In the genomic region with DNA sequence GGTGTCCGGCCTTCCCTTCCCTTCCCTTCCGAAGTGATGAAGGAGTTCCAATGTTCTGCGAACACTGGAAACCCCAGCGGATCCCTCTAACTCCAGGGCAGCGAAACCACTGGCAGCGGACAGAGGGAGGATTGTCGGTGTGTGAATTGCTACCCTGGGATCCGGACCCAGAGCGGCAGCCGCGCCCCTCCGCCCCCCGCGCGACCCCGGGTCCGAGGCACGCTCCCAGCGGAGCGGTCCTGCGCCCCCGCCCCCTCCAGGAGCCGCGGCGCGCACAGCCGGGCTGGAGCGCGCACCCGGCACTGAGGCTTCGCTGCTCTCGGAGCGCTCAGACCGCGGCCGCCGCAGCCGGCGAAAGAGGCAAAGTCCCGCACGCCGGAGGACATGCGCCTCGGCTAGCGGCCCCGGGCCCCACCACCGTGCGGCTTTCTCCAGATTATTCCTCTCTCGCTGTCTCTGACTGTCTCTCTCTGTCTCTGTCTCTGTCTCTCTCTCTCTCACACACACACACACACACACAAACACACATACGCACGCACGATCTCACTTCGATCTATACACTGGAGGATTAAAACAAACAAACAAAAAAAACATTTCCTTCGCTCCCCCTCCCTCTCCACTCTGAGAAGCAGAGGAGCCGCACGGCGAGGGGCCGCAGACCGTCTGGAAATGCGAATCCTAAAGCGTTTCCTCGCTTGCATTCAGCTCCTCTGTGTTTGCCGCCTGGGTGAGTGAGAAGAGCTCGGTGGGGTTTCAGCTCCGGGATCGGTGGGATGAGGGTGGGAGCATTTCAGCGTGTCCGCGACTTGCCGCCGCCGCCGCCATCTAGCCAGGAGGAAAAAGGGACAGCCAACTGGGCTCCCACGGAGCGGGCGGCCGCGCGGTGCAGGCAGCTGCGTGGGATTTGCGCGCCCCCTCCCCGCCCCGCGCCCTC, we compare ENCODE assay signal across 8 cellular contexts. TPM values are rescaled to one million over a fixed set of nuclear protein-coding genes. Genes with fewer than 3 reads are reported as not detected.
DNase-seq lines count a peak whose midpoint lies in the region; ATAC-seq, FAIRE-seq and TF ChIP-seq lines count a peak whose summit lies in the region.

A gene (plus strand): TSS at position 331 of the 934 bp plus-strand sequence. CDS start 339 bp downstream, at position 670.

- H3K27ac Mint-ChIP-seq in stimulated activated effector memory CD8-positive, alpha-beta T cell treated with anti-CD3 and anti-CD28 coated beads, Interleukin-12 subunit alpha, Interleukin-12 subunit beta, amount 100 ng/mL, for 72 hours: no peak within 1 kb of the TSS

- H3K9ac ChIP-seq in keratinocyte (ENCODE audit: control insufficient read depth, extremely low read depth, insufficient read depth, low read length): peak within 1 kb of the TSS; percentile 93

- H3K36me3 ChIP-seq in bronchial epithelial cell (ENCODE audit: control insufficient read depth, insufficient read depth, low read length): no peaks in the 10 kb centered on the region
- H3K36me3 ChIP-seq in keratinocyte (ENCODE audit: control insufficient read depth in 2 of 2, extremely low read depth in 1 of 2, insufficient read depth in 2 of 2, low read length in 2 of 2): no peaks in the 10 kb centered on the region

- peaks cover 20% of the 10 kb centered on the region for H3K79me2 ChIP-seq in keratinocyte (ENCODE audit: control insufficient read depth, insufficient read depth, low read length)

- H3K27ac ChIP-seq in keratinocyte (ENCODE audit: control insufficient read depth, insufficient read depth, low read length): peak within 1 kb of the TSS; percentile 80

- H3K4me3 Mint-ChIP-seq in stimulated activated effector memory CD8-positive, alpha-beta T cell treated with anti-CD3 and anti-CD28 coated beads, Interleukin-12 subunit alpha, Interleukin-12 subunit beta, amount 100 ng/mL, for 72 hours: no peak within 1 kb of the TSS

- no peaks in the 10 kb centered on the region for H3K9me3 ChIP-seq in keratinocyte (ENCODE audit: control insufficient read depth, low read depth, low read length)

- no peaks in the 10 kb centered on the region for H3K9me3 Mint-ChIP-seq in stimulated activated effector memory CD8-positive, alpha-beta T cell treated with anti-CD3 and anti-CD28 coated beads, Interleukin-12 subunit alpha, Interleukin-12 subunit beta, amount 100 ng/mL, for 72 hours

- no peaks in the 10 kb centered on the region for H4K20me1 ChIP-seq in keratinocyte (ENCODE audit: control insufficient read depth, extremely low read depth, insufficient read depth, low read length)

- H3K4me1 ChIP-seq in keratinocyte (ENCODE audit: control insufficient read depth, extremely low read depth, insufficient read depth, low read length): peaks cover 19% of the 10 kb centered on the region

- H3K4me3 ChIP-seq in GM08714 (ENCODE audit: low read length): peak within 1 kb of the TSS; percentile 52
- H3K4me3 ChIP-seq in bronchial epithelial cell (ENCODE audit: low read depth, low read length): peak within 1 kb of the TSS; percentile 52
- H3K4me3 ChIP-seq in keratinocyte (ENCODE audit: control insufficient read depth in 2 of 3, extremely low read depth in 1 of 3, insufficient read depth in 2 of 3, low read depth in 1 of 3, low read length in 3 of 3): peak within 1 kb of the TSS; percentile 64 to 97 (median 94)

- peak within 1 kb of the TSS; percentile 92 for H3K4me2 ChIP-seq in keratinocyte (ENCODE audit: control insufficient read depth, extremely low read depth, insufficient read depth, low read depth, low read length)

- H3K27me3 ChIP-seq in bronchial epithelial cell (ENCODE audit: control insufficient read depth, insufficient read depth, low read length) (no peaks in the 10 kb centered on the region), keratinocyte (ENCODE audit: control insufficient read depth, extremely low read depth, insufficient read depth, low read length) (no peaks in the 10 kb centered on the region)

- H3K9me1 ChIP-seq in keratinocyte (ENCODE audit: control insufficient read depth, extremely low read depth, insufficient read depth, low read length): no peaks in the 10 kb centered on the region

- DNase-seq in NCI-H146 treated with DMSO at 0.1 percent for 48 hours (lab: John Stamatoyannopoulos, UW; ENCODE audit: unreplicated experiment) (peak; percentile 70), bronchial epithelial cell (ENCODE audit: low read depth) (peak; percentile 8), keratinocyte (ENCODE audit: low read depth, low spot score) (no peak), RCC 7860 (ENCODE audit: low spot score) (no peak)
- DNase-seq in stimulated activated effector memory CD8-positive, alpha-beta T cell treated with anti-CD3 and anti-CD28 coated beads, Interleukin-12 subunit alpha, Interleukin-12 subunit beta, amount 100 ng/mL, for 72 hours (ENCODE audit: low spot score in 2 of 2): no peak

- H3K36me3 Mint-ChIP-seq in stimulated activated effector memory CD8-positive, alpha-beta T cell treated with anti-CD3 and anti-CD28 coated beads, Interleukin-12 subunit alpha, Interleukin-12 subunit beta, amount 100 ng/mL, for 72 hours: no peaks in the 10 kb centered on the region

- FAIRE-seq in bronchial epithelial cell (lab: Jason Lieb, UNC): no peak
- no peak for FAIRE-seq in keratinocyte (lab: Jason Lieb, UNC)
- FAIRE-seq in RCC 7860 (lab: Jason Lieb, UNC): no peak

- H2AFZ ChIP-seq in keratinocyte (ENCODE audit: control insufficient read depth, low read length): peak within 1 kb of the TSS; percentile 91

- dilution Hi-C loops in keratinocyte (cut with MboI; ENCODE audit: extremely low pct_ligation_motif_present, low sequenced_read_pairs): no loop called here

- peak; percentile 16 for ATAC-seq in stimulated activated effector memory CD8-positive, alpha-beta T cell treated with anti-CD3 and anti-CD28 coated beads, Interleukin-12 subunit alpha, Interleukin-12 subunit beta, amount 100 ng/mL, for 72 hours
- ATAC-seq in HG03520 (IDR thresholded peaks at IDR 0.05; ENCODE audit: unreplicated experiment) (no peak), GM21529 (IDR thresholded peaks at IDR 0.05; ENCODE audit: unreplicated experiment) (no peak)

- no peak for TF ChIP-seq CTCF in bronchial epithelial cell (IDR thresholded peaks at IDR 0.05; ENCODE audit: insufficient read depth, low read length, severe bottlenecking)
- no peak for TF ChIP-seq CTCF in keratinocyte (optimal IDR thresholded peaks at IDR 0.05 in 1 of 3, IDR thresholded peaks at IDR 0.05 in 1 of 3, conservative IDR thresholded peaks at IDR 0.05 in 1 of 3; ENCODE audit: extremely low read depth in 1 of 3, insufficient read depth in 2 of 3, low read length in 3 of 3)

- peaks cover 7% of the 10 kb centered on the region for H3K4me1 Mint-ChIP-seq in stimulated activated effector memory CD8-positive, alpha-beta T cell treated with anti-CD3 and anti-CD28 coated beads, Interleukin-12 subunit alpha, Interleukin-12 subunit beta, amount 100 ng/mL, for 72 hours

RNA-seq across cellular contexts. Expression of the gene that starts here (rescaled TPM):
- 2.6 and 3.5 TPM in 2 replicates for total RNA-seq in bronchial epithelial cell
- polyA plus RNA-seq in keratinocyte: 41.6 to 58.3 TPM (median 56.2 TPM) in 3 replicates
- 12.2 TPM for polyA plus RNA-seq in keratinocyte (2011; ENCODE audit: low read depth)
- polyA plus RNA-seq in keratinocyte (2011; cell fraction: cytosol; rRNA removed): 7.7 and 14.3 TPM in 2 replicates
- polyA plus RNA-seq in keratinocyte (2011; cell fraction: nucleus; rRNA removed): 91.1 and 98.9 TPM in 2 replicates
- polyA plus RNA-seq in keratinocyte (2012; ENCODE audit: low replicate concordance): 15.3 and 21.1 TPM in 2 replicates
- 14.4 to 64.8 TPM (median 44.3 TPM) in 3 replicates for polyA minus RNA-seq in keratinocyte
- polyA minus RNA-seq in keratinocyte (2011; cell fraction: cytosol; rRNA and poly(A)+ RNA removed): 11.9 TPM
- 77.6 and 162 TPM in 2 replicates for polyA minus RNA-seq in keratinocyte (2011; cell fraction: nucleus; rRNA and poly(A)+ RNA removed)

Comparison
In these comparisons a context has a peak if more than half of its experiments do, and no peak if none do; other contexts are left out.
1. DNase-seq: peak in NCI-H146 treated with DMSO at 0.1 percent for 48 hours (single experiment) and bronchial epithelial cell (single experiment); none in keratinocyte (single experiment), stimulated activated effector memory CD8-positive, alpha-beta T cell treated with anti-CD3 and anti-CD28 coated beads, Interleukin-12 subunit alpha, Interleukin-12 subunit beta, amount 100 ng/mL, for 72 hours (0 of 2) and RCC 7860 (single experiment).
2. Peak in every context shown above with its lines, with median percentiles within 50 percentile points of each other: H3K4me3 ChIP-seq.